29 cellular contexts compared by ENCODE assay signal in genomic region chr7:16035392-16035791, GRCh38.
"Had no signal": no experiment of that assay in that cellular context is flagged by ENCODE, and none has a peak within 500 bp of the region (broad histone marks: within the 10 kb centered on the region; RNA-seq: fewer than 3 reads in every experiment).

No MANE protein-coding gene starts in this region.

- H3K9me3 ChIP-seq: left lung, lower lobe of right lung, pancreas, prostate gland, sigmoid colon, spleen, suprapubic skin, tibial nerve, uterus had no signal

- H3K4me3 ChIP-seq: left lung, lower lobe of right lung, pancreas, prostate gland, sigmoid colon, spleen, suprapubic skin, tibial nerve, uterus had no signal

- H3K36me3 Mint-ChIP-seq: immature natural killer cell; naive thymus-derived CD8-positive, alpha-beta T cell; stimulated activated effector memory CD8-positive, alpha-beta T cell treated with anti-CD3 and anti-CD28 coated beads, Interleukin-12 subunit alpha, Interleukin-12 subunit beta, amount 100 ng/mL, for 72 hours; type B pancreatic cell had no signal

- H3K4me1 ChIP-seq: left lung, lower lobe of right lung, pancreas, prostate gland, sigmoid colon, spleen, suprapubic skin, tibial nerve, uterus had no signal

- H3K27me3 ChIP-seq: left lung, sigmoid colon, spleen, suprapubic skin, tibial nerve, uterus had no signal

- H3K4me1 Mint-ChIP-seq: immature natural killer cell; naive thymus-derived CD8-positive, alpha-beta T cell; stimulated activated effector memory CD8-positive, alpha-beta T cell treated with anti-CD3 and anti-CD28 coated beads, Interleukin-12 subunit alpha, Interleukin-12 subunit beta, amount 100 ng/mL, for 72 hours had no signal

- ATAC-seq: left colon; left lung; lower lobe of right lung; naive thymus-derived CD8-positive, alpha-beta T cell; pancreas; right cardiac atrium; stimulated activated effector memory CD8-positive, alpha-beta T cell treated with anti-CD3 and anti-CD28 coated beads, Interleukin-12 subunit alpha, Interleukin-12 subunit beta, amount 100 ng/mL, for 72 hours had no signal

- DNase-seq: hypothalamus; immature natural killer cell; kidney; left colon; left lung; lower lobe of right lung; mammary epithelial cell; mesenchymal stem cell; naive thymus-derived CD8-positive, alpha-beta T cell; nucleus accumbens; pancreas; posterior cingulate gyrus; retina; sigmoid colon; small intestine; spleen; stimulated activated CD4-positive, alpha-beta T cell treated with anti-CD3 and anti-CD28 coated beads, Interleukin-4, amount 100 ng/mL, for 24 hours; stimulated activated naive CD4-positive, alpha-beta T cell; uterus had no signal

- FAIRE-seq: islet of Langerhans, kidney, pancreas, small intestine had no signal

- H3K9me3 Mint-ChIP-seq: nephron; stimulated activated naive CD8-positive, alpha-beta T cell treated with anti-CD3 and anti-CD28 coated beads, Interleukin-15, Interleukin-2, amounts not matched to agents 100 ng/mL and 50 ng/mL, for 24 hours had no signal

- H3K27me3 Mint-ChIP-seq: type B pancreatic cell had no signal

- H3K27ac Mint-ChIP-seq: immature natural killer cell; naive thymus-derived CD8-positive, alpha-beta T cell; nephron; stimulated activated effector memory CD8-positive, alpha-beta T cell treated with anti-CD3 and anti-CD28 coated beads, Interleukin-12 subunit alpha, Interleukin-12 subunit beta, amount 100 ng/mL, for 72 hours; stimulated activated naive CD8-positive, alpha-beta T cell treated with anti-CD3 and anti-CD28 coated beads, Interleukin-15, Interleukin-2, amounts not matched to agents 100 ng/mL and 50 ng/mL, for 24 hours; type B pancreatic cell had no signal

- H3K36me3 ChIP-seq: left lung, lower lobe of right lung, pancreas, prostate gland, sigmoid colon, spleen, suprapubic skin, tibial nerve, uterus had no signal

- H3K4me3 Mint-ChIP-seq: immature natural killer cell; naive thymus-derived CD8-positive, alpha-beta T cell; nephron; neural crest cell; stimulated activated effector memory CD8-positive, alpha-beta T cell treated with anti-CD3 and anti-CD28 coated beads, Interleukin-12 subunit alpha, Interleukin-12 subunit beta, amount 100 ng/mL, for 72 hours; stimulated activated naive CD8-positive, alpha-beta T cell treated with anti-CD3 and anti-CD28 coated beads, Interleukin-15, Interleukin-2, amounts not matched to agents 100 ng/mL and 50 ng/mL, for 24 hours; type B pancreatic cell had no signal

- H3K27ac ChIP-seq: left lung, lower lobe of right lung, pancreas, prostate gland, sigmoid colon, spleen, suprapubic skin, tibial nerve, uterus had no signal
